Comparison of ENCODE assay signal across 9 cellular contexts in the genomic region with DNA sequence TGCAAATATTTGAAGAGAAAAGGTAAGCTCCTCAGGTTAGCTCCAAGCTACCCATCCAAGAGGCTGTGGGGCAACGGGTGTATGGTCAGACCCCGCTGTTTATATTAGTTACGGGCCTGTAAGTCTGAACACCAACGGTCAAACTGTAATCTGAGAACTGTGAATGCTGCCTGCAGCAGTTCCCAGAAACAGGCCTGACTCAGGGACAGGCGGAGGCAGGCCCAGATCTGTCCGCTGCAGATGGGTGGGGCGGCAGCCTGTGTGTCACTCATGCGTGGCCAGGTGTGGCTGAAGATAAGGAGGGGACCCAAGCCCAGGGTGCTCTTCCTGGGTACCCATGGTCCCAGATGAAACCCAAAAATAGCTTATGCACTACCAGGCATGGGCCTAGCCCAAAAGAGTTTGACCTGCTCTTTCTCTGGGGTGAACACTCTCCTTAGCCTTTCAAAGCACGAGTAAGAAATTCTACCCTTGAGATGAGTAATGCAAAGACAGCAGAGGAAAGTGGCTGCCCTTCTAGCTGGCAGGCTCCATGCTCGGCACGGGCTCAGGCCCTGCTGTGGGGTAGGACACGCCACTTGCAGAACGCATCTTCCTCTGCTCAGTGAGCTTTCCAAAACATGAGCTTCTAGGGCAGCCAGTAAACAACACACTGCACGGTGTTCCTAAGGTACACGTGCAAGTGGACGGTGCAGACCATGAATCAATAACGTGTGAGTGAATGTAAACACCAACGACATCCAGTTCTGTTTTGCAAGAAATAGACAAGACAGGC. TPM values are rescaled to one million over a fixed set of nuclear protein-coding genes. Genes with fewer than 3 reads are reported as not detected.
A peak's percentile ranks its signal among the peaks of the same experiment; 100 is the strongest.
DNase-seq lines count a peak whose midpoint lies in the region; ATAC-seq and TF ChIP-seq lines count a peak whose summit lies in the region.
"Had no signal": no experiment of that assay in that cellular context is flagged by ENCODE, and none has a peak within 500 bp of the region (broad histone marks: within the 10 kb centered on the region; RNA-seq: fewer than 3 reads in every experiment).

No MANE protein-coding gene starts in this region.

- no peaks in the 10 kb centered on the region for H3K27me3 ChIP-seq in stomach

- TF ChIP-seq EP300 in stomach (IDR thresholded peaks at IDR 0.05): no peak

- no peaks in the 10 kb centered on the region for H3K9me3 ChIP-seq in stomach

- H3K27ac ChIP-seq in stomach (peak overlapping the region in 2 of 5 donors; percentile 18 to 58), caudate nucleus (ENCODE audit: low read depth, low read length) (no peak overlapping the region)

- TF ChIP-seq CTCF in foreskin fibroblast (IDR thresholded peaks at IDR 0.05; ENCODE audit: low read depth, low read length) (no peak), stomach (IDR thresholded peaks at IDR 0.05) (no peak)

- peaks cover 54 to 83% (median 80%) of the 10 kb centered on the region in 4 donors for H3K36me3 ChIP-seq in stomach

- H3K4me1 ChIP-seq in stomach: no peaks in the 10 kb centered on the region

- ATAC-seq in HG03460 (IDR thresholded peaks at IDR 0.05; ENCODE audit: unreplicated experiment): no peak
- ATAC-seq: stimulated activated naive CD8-positive, alpha-beta T cell treated with anti-CD3 and anti-CD28 coated beads, Interleukin-15, amount 100 ng/mL, for 72 hours had no signal

- WGBS in stomach, 5 donors: 59 to 84% (median 67%) methylated on average over 18 of the region's 18 CpGs

- no peak overlapping the region for H3K4me3 ChIP-seq in foreskin fibroblast (ENCODE audit: low read depth in 1 of 2, low read length in 2 of 2)
- no peak overlapping the region for H3K4me3 ChIP-seq in stomach

- intact Hi-C loops in stomach (cut with DNase I; ENCODE audit: low total_unique reads): no loop called here

- no peak for TF ChIP-seq POLR2A in stomach (IDR thresholded peaks at IDR 0.05)

- DNase-seq in NCI-H1105 (lab: John Stamatoyannopoulos, UW) (peak; percentile 68), SHP77 (lab: John Stamatoyannopoulos, UW) (peak; percentile 86 to 91), foreskin fibroblast (peak; percentile 42 to 76), stomach (peak; percentile 35), caudate nucleus (lab: John Stamatoyannopoulos, UW) (no peak), epidermal melanocyte (ENCODE audit: insufficient read length, low spot score) (no peak)
- DNase-seq: activated naive CD4-positive, alpha-beta T cell treated with anti-CD3 and anti-CD28 coated beads, Interleukin-2, amount 10 ng/mL, durations not matched to agents 7 days and 5 days; stimulated activated naive CD8-positive, alpha-beta T cell treated with anti-CD3 and anti-CD28 coated beads, Interleukin-15, amount 100 ng/mL, for 72 hours had no signal

RNA-seq across cellular contexts. Expression of a gene that starts 9.1 kb away (rescaled TPM):
- 10 to 100 TPM; 22.6 to 70.1 (median 50.4) TPM for total RNA-seq in stomach
- polyA plus RNA-seq in stomach: 10 to 100 TPM; 34.7 to 55.4 (median 34.8) TPM

RNA-seq across cellular contexts. Expression of a gene that starts 44.7 kb away (rescaled TPM):
- total RNA-seq in stomach: 100 to 1,000 TPM in 1 of 5 donors, 10 to 100 TPM in 4; 10.5 to 238 (median 15.4) TPM
- 1 to 10 TPM; 2.4 to 7.2 (median 3.7) TPM for polyA plus RNA-seq in stomach

Comparison
In these comparisons a context has a peak if more than half of its experiments do, and no peak if none do; other contexts are left out.
1. DNase-seq: peak in NCI-H1105 (single experiment), SHP77 (2 of 2), foreskin fibroblast (2 of 2) and stomach (single experiment); none in caudate nucleus (0 of 61) and epidermal melanocyte (single experiment).